In the genomic region with DNA sequence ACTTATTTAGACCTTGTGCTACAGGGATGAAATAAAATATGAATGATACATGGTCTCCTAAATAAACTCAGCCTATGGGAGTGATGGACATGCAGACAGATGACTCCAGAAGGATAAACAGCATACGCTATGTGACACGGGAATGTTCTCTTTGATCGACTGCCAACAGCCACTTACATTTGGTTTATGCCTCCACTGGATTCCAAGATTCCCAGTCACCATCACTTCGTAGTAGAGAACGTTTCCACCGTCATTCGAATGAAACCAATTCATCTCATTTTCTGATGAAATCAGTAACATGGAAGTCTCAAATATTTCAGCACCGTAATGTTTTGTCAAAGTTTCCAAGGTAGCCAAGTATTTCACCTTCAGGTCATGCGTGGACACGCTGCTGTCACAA, we compare ENCODE assay signal across 27 cellular contexts.
"Had no signal": no experiment of that assay in that cellular context is flagged by ENCODE, and none has a peak within 500 bp of the region (broad histone marks: within the 10 kb centered on the region; RNA-seq: fewer than 3 reads in every experiment).

No MANE protein-coding gene starts in this region.

- H3K27ac ChIP-seq: dorsolateral prefrontal cortex, epithelial cell of prostate, gastroesophageal sphincter, heart left ventricle, hepatocyte, left lung, neural progenitor cell, parathyroid adenoma, sigmoid colon, testis, tibial nerve, upper lobe of right lung, uterus had no signal

- H3K4me1 Mint-ChIP-seq: nephron had no signal

- H3K9me3 Mint-ChIP-seq: naive thymus-derived CD4-positive, alpha-beta T cell; nephron; neural progenitor cell; stimulated activated effector memory CD8-positive, alpha-beta T cell treated with anti-CD3 and anti-CD28 coated beads, Interleukin-12 subunit alpha, Interleukin-12 subunit beta, amount 100 ng/mL, for 72 hours had no signal

- DNase-seq: dorsolateral prefrontal cortex; effector CD4-positive, alpha-beta T cell; heart left ventricle; left cardiac atrium; left lung; mesendoderm; midbrain; naive thymus-derived CD4-positive, alpha-beta T cell; right cardiac atrium; sigmoid colon; stimulated activated CD4-positive, alpha-beta T cell treated with anti-CD3 and anti-CD28 coated beads, Interleukin-2, amount 100 ng/mL, for 24 hours; stimulated activated CD4-positive, alpha-beta T cell treated with anti-CD3 and anti-CD28 coated beads, Interleukin-4, amount 100 ng/mL, for 24 hours; stimulated activated naive CD8-positive, alpha-beta T cell treated with anti-CD3 and anti-CD28 coated beads, Interleukin-15, Interleukin-2, amounts not matched to agents 100 U/mL and 50 U/mL, for 24 hours; substantia nigra; upper lobe of right lung; uterus had no signal

- H3K36me3 ChIP-seq: neural progenitor cell, uterus had no signal

- H3K9me3 ChIP-seq: gastroesophageal sphincter, heart left ventricle, left lung, sigmoid colon, testis, tibial nerve, upper lobe of right lung, uterus had no signal

- H3K4me3 Mint-ChIP-seq: naive thymus-derived CD4-positive, alpha-beta T cell; nephron; neural progenitor cell; stimulated activated effector memory CD8-positive, alpha-beta T cell treated with anti-CD3 and anti-CD28 coated beads, Interleukin-12 subunit alpha, Interleukin-12 subunit beta, amount 100 ng/mL, for 72 hours had no signal

- H3K4me3 ChIP-seq: dorsolateral prefrontal cortex, gastroesophageal sphincter, heart left ventricle, hepatocyte, left lung, neural progenitor cell, sigmoid colon, testis, tibial nerve, upper lobe of right lung, uterus had no signal

- H3K27ac Mint-ChIP-seq: nephron, neural progenitor cell, progenitor cell of endocrine pancreas had no signal

- H3K4me1 ChIP-seq: neural progenitor cell, parathyroid adenoma, sigmoid colon, testis, uterus had no signal

- H3K27me3 Mint-ChIP-seq: naive thymus-derived CD4-positive, alpha-beta T cell; progenitor cell of endocrine pancreas had no signal

- ATAC-seq: esophagus mucosa; gastroesophageal sphincter; heart left ventricle; left cardiac atrium; left lung; naive thymus-derived CD4-positive, alpha-beta T cell; right cardiac atrium; stimulated activated effector memory CD8-positive, alpha-beta T cell treated with anti-CD3 and anti-CD28 coated beads, Interleukin-12 subunit alpha, Interleukin-12 subunit beta, amount 100 ng/mL, for 72 hours; stimulated activated naive CD8-positive, alpha-beta T cell treated with anti-CD3 and anti-CD28 coated beads, Interleukin-15, Interleukin-2, amounts not matched to agents 100 U/mL and 50 U/mL, for 24 hours; upper lobe of right lung had no signal

- H3K27me3 ChIP-seq: dorsolateral prefrontal cortex, gastroesophageal sphincter, heart left ventricle, hepatocyte, left lung, neural progenitor cell, sigmoid colon, testis, tibial nerve, upper lobe of right lung, uterus had no signal
